1 cellular context compared by ENCODE assay signal in genomic region chr2:215619989-215620388, GRCh38.
TF ChIP-seq lines count a peak whose summit lies in the region.

No MANE protein-coding gene starts in this region.

TF ChIP-seq in HepG2, 621 proteins besides CTCF, POLR2A, EP300 and RAD21 (continued from another document and continues in another):
- TF ChIP-seq ZFX (CRISPR knock-in tag; IDR thresholded peaks at IDR 0.05; ENCODE audit: low read depth), result peak; percentile 12; the same call in 1 of the 2 replicates
- TF ChIP-seq DMTF1 (CRISPR knock-in tag; IDR thresholded peaks at IDR 0.05), result 0 out of 2 replicates have a peak, but pooled peaks have one; percentile 8
- TF ChIP-seq ZHX2 (IDR thresholded peaks at IDR 0.05; ENCODE audit: low read depth), result peak; percentile 67; the same call in 1 of the 2 replicates
- no peak for TF ChIP-seq ZHX2 (CRISPR knock-in tag; IDR thresholded peaks at IDR 0.05; ENCODE audit: borderline replicate concordance)
- TF ChIP-seq REST (IDR thresholded peaks at IDR 0.05; ENCODE audit: borderline replicate concordance in 1 of 2, low read depth in 1 of 2, low read length in 2 of 2), result no peak
- 0 out of 2 replicates have a peak, but pooled peaks have one; percentile 30 for TF ChIP-seq FOXO1 (CRISPR knock-in tag; IDR thresholded peaks at IDR 0.05)
- TF ChIP-seq ESRRA (CRISPR knock-in tag; IDR thresholded peaks at IDR 0.05; ENCODE audit: low read depth), result no peak
- TF ChIP-seq CHD4 (IDR thresholded peaks at IDR 0.05; ENCODE audit: borderline replicate concordance, low read length), result no peak
- TF ChIP-seq SOX13 (IDR thresholded peaks at IDR 0.05), result no peak
- peak in 1 of 2 experiments; percentile 52; a peak in 1 of 4 replicates for TF ChIP-seq SOX13 (CRISPR knock-in tag; conservative IDR thresholded peaks at IDR 0.05 in 1 of 2, IDR thresholded peaks at IDR 0.05 in 1 of 2)
- no peak for TF ChIP-seq XRCC5 (optimal IDR thresholded peaks at IDR 0.05; ENCODE audit: low read length)
- TF ChIP-seq GATAD2A (CRISPR knock-in tag; IDR thresholded peaks at IDR 0.05), result peak; percentile 48; the same call in 1 of the 2 replicates
- no peak for TF ChIP-seq ZNF546 (CRISPR knock-in tag; conservative IDR thresholded peaks at IDR 0.05)
- 0 out of 2 replicates have a peak, but pooled peaks have one; percentile 13 for TF ChIP-seq ZNF331 (CRISPR knock-in tag; IDR thresholded peaks at IDR 0.05)
- no peak for TF ChIP-seq PHF20 (CRISPR knock-in tag; IDR thresholded peaks at IDR 0.05)
- TF ChIP-seq RARA (CRISPR knock-in tag; IDR thresholded peaks at IDR 0.05), result peak; percentile 40; the same call in 1 of the 2 replicates
- no peak for TF ChIP-seq ZNF296 (CRISPR knock-in tag; conservative IDR thresholded peaks at IDR 0.05)
- TF ChIP-seq ZNF101 (CRISPR knock-in tag; IDR thresholded peaks at IDR 0.05; ENCODE audit: borderline replicate concordance, low read depth), result no peak
- no peak for TF ChIP-seq KLF16 (CRISPR knock-in tag; IDR thresholded peaks at IDR 0.05)
- 0 out of 2 replicates have a peak, but pooled peaks have one; percentile 7 for TF ChIP-seq IRF2 (CRISPR knock-in tag; IDR thresholded peaks at IDR 0.05)
- TF ChIP-seq ZNF839 (CRISPR knock-in tag; IDR thresholded peaks at IDR 0.05; ENCODE audit: borderline replicate concordance), result no peak
- peak; percentile 37; the same call in 1 of the 2 replicates for TF ChIP-seq IKZF5 (CRISPR knock-in tag; IDR thresholded peaks at IDR 0.05)
- no peak for TF ChIP-seq TAF15 (IDR thresholded peaks at IDR 0.05; ENCODE audit: low read depth, low read length, poor library complexity, severe bottlenecking)
- no peak for TF ChIP-seq FOXA3 (CRISPR knock-in tag; IDR thresholded peaks at IDR 0.05)
- TF ChIP-seq CEBPB (IDR thresholded peaks at IDR 0.05; ENCODE audit: borderline replicate concordance, low read depth, low read length), result peak; percentile 98
- peak; percentile 66; the same call in 1 of the 2 replicates for TF ChIP-seq CBX5 (CRISPR knock-in tag; IDR thresholded peaks at IDR 0.05; ENCODE audit: borderline replicate concordance)
- TF ChIP-seq NR0B2 (CRISPR knock-in tag; IDR thresholded peaks at IDR 0.05), result no peak
- no peak for TF ChIP-seq THYN1 (CRISPR knock-in tag; IDR thresholded peaks at IDR 0.05; ENCODE audit: borderline replicate concordance, low read depth)
- no peak for TF ChIP-seq ZNF710 (CRISPR knock-in tag; IDR thresholded peaks at IDR 0.05; ENCODE audit: borderline replicate concordance)
- TF ChIP-seq ZFP62 (CRISPR knock-in tag; IDR thresholded peaks at IDR 0.05), result no peak
- TF ChIP-seq ZNF574 (CRISPR knock-in tag; IDR thresholded peaks at IDR 0.05), result no peak
- TF ChIP-seq FIP1L1 (IDR thresholded peaks at IDR 0.05; ENCODE audit: borderline replicate concordance, insufficient read depth, low read depth, low read length), result no peak
- peak; percentile 41; the same call in 1 of the 2 replicates for TF ChIP-seq ZFP91 (CRISPR knock-in tag; IDR thresholded peaks at IDR 0.05; ENCODE audit: borderline replicate concordance)
- no peak for TF ChIP-seq ZGPAT (CRISPR knock-in tag; IDR thresholded peaks at IDR 0.05)
- TF ChIP-seq SCMH1 (CRISPR knock-in tag; IDR thresholded peaks at IDR 0.05; ENCODE audit: borderline replicate concordance), result no peak
- peak; percentile 42; the same call in 1 of the 2 replicates for TF ChIP-seq SOX5 (CRISPR knock-in tag; IDR thresholded peaks at IDR 0.05; ENCODE audit: borderline replicate concordance)
